29 cellular contexts compared by ENCODE assay signal in genomic region chr12:71786840-71787239, GRCh38. TPM values are rescaled to one million over a fixed set of nuclear protein-coding genes. Genes with fewer than 3 reads are reported as not detected.
A peak's percentile ranks its signal among the peaks of the same experiment; 100 is the strongest.
DNase-seq lines count a peak whose midpoint lies in the region; ATAC-seq and TF ChIP-seq lines count a peak whose summit lies in the region.
"Had no signal": no experiment of that assay in that cellular context is flagged by ENCODE, and none has a peak within 500 bp of the region (broad histone marks: within the 10 kb centered on the region; RNA-seq: fewer than 3 reads in every experiment).

No MANE protein-coding gene starts in this region.

- no peak for TF ChIP-seq CTCF in mammary epithelial cell (conservative IDR thresholded peaks at IDR 0.05 in 1 of 2, IDR thresholded peaks at IDR 0.05 in 1 of 2; ENCODE audit: extremely low read depth in 1 of 2, insufficient read depth in 1 of 2, low read depth in 1 of 2, low read length in 2 of 2)
- no peak for TF ChIP-seq CTCF in MCF 10A (IDR thresholded peaks at IDR 0.05; ENCODE audit: unreplicated experiment)

- no peaks in the 10 kb centered on the region for H4K20me1 ChIP-seq in mammary epithelial cell (ENCODE audit: insufficient read depth, low read length)

- no peaks in the 10 kb centered on the region for H3K27me3 ChIP-seq in mammary epithelial cell (ENCODE audit: insufficient read depth, low read length)
- H3K27me3 ChIP-seq: BLaER1, esophagus muscularis mucosa, hepatocyte, Peyer's patch, SJSA1, vagina had no signal

- DNase-seq in mammary epithelial cell (no peak), MCF 10A (ENCODE audit: unreplicated experiment) (no peak), NOMO-1 treated with DMSO at 0.1 percent for 48 hours (lab: John Stamatoyannopoulos, UW; ENCODE audit: unreplicated experiment) (peak; percentile 44), substantia nigra (lab: John Stamatoyannopoulos, UW) (no peak)
- DNase-seq in activated naive CD8-positive, alpha-beta T cell treated with anti-CD3 and anti-CD28 coated beads, Interleukin-2, amount 50 U/mL, for 24 hours: no peak
- DNase-seq in stimulated activated CD4-positive, alpha-beta T cell treated with anti-CD3 and anti-CD28 coated beads, Interleukin-4, amount 100 ng/mL, for 1 hour: no peak
- DNase-seq: ACHN; activated CD4-positive, alpha-beta T cell treated with anti-CD3 and anti-CD28 coated beads, Interleukin-2, amount 10 ng/mL, durations not matched to agents 24 days and 14 days; activated CD8-positive, alpha-beta memory T cell treated with anti-CD3 and anti-CD28 coated beads, Interleukin-2, amount 50 U/mL, for 48 hours; activated gamma-delta T cell; effector memory CD8-positive, alpha-beta T cell; foreskin melanocyte; left colon; mesenchymal stem cell; NCI-H1436; NCI-H446 treated with DMSO at 0.1 percent for 48 hours; nucleus accumbens; Peyer's patch had no signal

- no peaks in the 10 kb centered on the region for H3K9me3 ChIP-seq in mammary epithelial cell (replicated peaks; ENCODE audit: insufficient read depth, low read length)
- H3K9me3 ChIP-seq: BLaER1, esophagus muscularis mucosa, HAP-1, Peyer's patch, SJSA1, thoracic aorta, vagina had no signal

- H3K27me3 Mint-ChIP-seq in MCF 10A (ENCODE audit: insufficient read depth, unreplicated experiment): no peaks in the 10 kb centered on the region
- no peaks in the 10 kb centered on the region for H3K27me3 Mint-ChIP-seq in activated naive CD8-positive, alpha-beta T cell treated with anti-CD3 and anti-CD28 coated beads, Interleukin-2, amount 50 U/mL, for 24 hours
- H3K27me3 Mint-ChIP-seq: activated CD4-positive, alpha-beta T cell treated with anti-CD3 and anti-CD28 coated beads, Interleukin-2, amount 10 ng/mL, durations not matched to agents 24 days and 14 days; effector memory CD8-positive, alpha-beta T cell had no signal

- H3K36me3 Mint-ChIP-seq in MCF 10A (ENCODE audit: insufficient read depth, unreplicated experiment): peaks cover 61% of the 10 kb centered on the region
- H3K36me3 Mint-ChIP-seq in activated naive CD8-positive, alpha-beta T cell treated with anti-CD3 and anti-CD28 coated beads, Interleukin-2, amount 50 U/mL, for 24 hours (ENCODE audit: low read depth): peaks cover 28% of the 10 kb centered on the region

- H3K4me3 Mint-ChIP-seq in MCF 10A (ENCODE audit: unreplicated experiment): no peak overlapping the region
- H3K4me3 Mint-ChIP-seq in activated naive CD8-positive, alpha-beta T cell treated with anti-CD3 and anti-CD28 coated beads, Interleukin-2, amount 50 U/mL, for 24 hours: no peak overlapping the region
- H3K4me3 Mint-ChIP-seq: activated CD4-positive, alpha-beta T cell treated with anti-CD3 and anti-CD28 coated beads, Interleukin-2, amount 10 ng/mL, durations not matched to agents 24 days and 14 days; effector memory CD8-positive, alpha-beta T cell; stimulated activated effector memory CD8-positive, alpha-beta T cell treated with anti-CD3 and anti-CD28 coated beads, Interleukin-12 subunit alpha, Interleukin-12 subunit beta, amount 100 ng/mL, for 72 hours had no signal

- no peak overlapping the region for H3K27ac Mint-ChIP-seq in MCF 10A (ENCODE audit: low read depth, unreplicated experiment)
- H3K27ac Mint-ChIP-seq in activated naive CD8-positive, alpha-beta T cell treated with anti-CD3 and anti-CD28 coated beads, Interleukin-2, amount 50 U/mL, for 24 hours: peak overlapping the region; percentile 15
- H3K27ac Mint-ChIP-seq: activated CD4-positive, alpha-beta T cell treated with anti-CD3 and anti-CD28 coated beads, Interleukin-2, amount 10 ng/mL, durations not matched to agents 24 days and 14 days; stimulated activated effector memory CD8-positive, alpha-beta T cell treated with anti-CD3 and anti-CD28 coated beads, Interleukin-12 subunit alpha, Interleukin-12 subunit beta, amount 100 ng/mL, for 72 hours had no signal

- peaks cover 32% of the 10 kb centered on the region for H3K36me3 ChIP-seq in mammary epithelial cell (ENCODE audit: insufficient read depth, low read length)

- dilution Hi-C loops in mammary epithelial cell (cut with HindIII; ENCODE audit: low sequenced_read_pairs): no loop called here

- H3K27ac ChIP-seq in mammary epithelial cell (ENCODE audit: insufficient read depth, low read depth, low read length) (no peak overlapping the region), substantia nigra (ENCODE audit: low read depth, low read length, poor library complexity, severe bottlenecking) (peak overlapping the region; percentile 3)
- H3K27ac ChIP-seq: BLaER1, esophagus muscularis mucosa, hepatocyte, Peyer's patch, SJSA1, thoracic aorta, vagina had no signal

- no peaks in the 10 kb centered on the region for H3K9me3 Mint-ChIP-seq in MCF 10A (ENCODE audit: unreplicated experiment)
- H3K9me3 Mint-ChIP-seq in activated naive CD8-positive, alpha-beta T cell treated with anti-CD3 and anti-CD28 coated beads, Interleukin-2, amount 50 U/mL, for 24 hours: no peaks in the 10 kb centered on the region
- H3K9me3 Mint-ChIP-seq: activated CD4-positive, alpha-beta T cell treated with anti-CD3 and anti-CD28 coated beads, Interleukin-2, amount 10 ng/mL, durations not matched to agents 24 days and 14 days; effector memory CD8-positive, alpha-beta T cell; stimulated activated effector memory CD8-positive, alpha-beta T cell treated with anti-CD3 and anti-CD28 coated beads, Interleukin-12 subunit alpha, Interleukin-12 subunit beta, amount 100 ng/mL, for 72 hours had no signal

- H3K4me1 ChIP-seq in mammary epithelial cell (ENCODE audit: insufficient read depth, low read length): no peaks in the 10 kb centered on the region
- H3K4me1 ChIP-seq: HAP-1, SJSA1, vagina had no signal

- peaks cover 2% of the 10 kb centered on the region for H3K79me2 ChIP-seq in mammary epithelial cell (ENCODE audit: insufficient read depth, low read length)
- H3K79me2 ChIP-seq: hepatocyte had no signal

- TSS peak; percentile 14 for BruUV-seq in mammary epithelial cell (replicated peaks; lab: Mats Ljungman, UMichigan)
- no TSS peak for BruUV-seq in MCF 10A (replicated peaks; lab: Mats Ljungman, UMichigan)

- no peak for ATAC-seq in activated naive CD8-positive, alpha-beta T cell treated with anti-CD3 and anti-CD28 coated beads, Interleukin-2, amount 50 U/mL, for 24 hours
- no peak for ATAC-seq in GM21381 (IDR thresholded peaks at IDR 0.05; ENCODE audit: unreplicated experiment)
- ATAC-seq in GM21576 (IDR thresholded peaks at IDR 0.05; ENCODE audit: unreplicated experiment): no peak
- ATAC-seq: effector memory CD8-positive, alpha-beta T cell; left colon; stimulated activated effector memory CD8-positive, alpha-beta T cell treated with anti-CD3 and anti-CD28 coated beads, Interleukin-12 subunit alpha, Interleukin-12 subunit beta, amount 100 ng/mL, for 72 hours had no signal

- intact Hi-C loops in mammary epithelial cell (cut with micrococcal nuclease): no loop called here
- intact Hi-C loops in MCF 10A (cut with micrococcal nuclease): no loop called here

- WGBS in mammary epithelial cell (ENCODE audit: low coverage, missing lambda C conversion rate): 67% methylated on average over 1 of the region's 1 CpG

- no peak overlapping the region for H3K4me2 ChIP-seq in mammary epithelial cell (ENCODE audit: insufficient read depth, low read depth, low read length)
- H3K4me2 ChIP-seq: hepatocyte, smooth muscle cell had no signal

- H3K4me1 Mint-ChIP-seq in MCF 10A (ENCODE audit: insufficient read depth, unreplicated experiment): no peaks in the 10 kb centered on the region
- H3K4me1 Mint-ChIP-seq in activated naive CD8-positive, alpha-beta T cell treated with anti-CD3 and anti-CD28 coated beads, Interleukin-2, amount 50 U/mL, for 24 hours: peaks cover 11% of the 10 kb centered on the region
- H3K4me1 Mint-ChIP-seq: stimulated activated effector memory CD8-positive, alpha-beta T cell treated with anti-CD3 and anti-CD28 coated beads, Interleukin-12 subunit alpha, Interleukin-12 subunit beta, amount 100 ng/mL, for 72 hours had no signal

- H3K4me3 ChIP-seq in mammary epithelial cell (replicated peaks in 1 of 3; ENCODE audit: insufficient read depth in 1 of 3, low read depth in 2 of 3, low read length in 3 of 3): no peak overlapping the region
- H3K4me3 ChIP-seq: BLaER1, esophagus muscularis mucosa, HAP-1, hepatocyte, Peyer's patch, SJSA1, smooth muscle cell, thoracic aorta, vagina had no signal

- CTCF ChIA-PET in mammary epithelial cell (lab: Charles Lee; ENCODE audit: low non-redundant PET): no interaction called here
- CTCF ChIA-PET in MCF 10A (lab: Yijun Ruan, JAX): interaction anchor here (1.0 kb wide), 1 partner anchor 8 kb away, joined by 3 read pairs; no protein-coding TSS in a partner anchor

- H3K9ac ChIP-seq in mammary epithelial cell (ENCODE audit: insufficient read depth, low read length): no peak overlapping the region
- H3K9ac ChIP-seq: BLaER1 had no signal

- POLR2A ChIA-PET in MCF 10A (lab: Yijun Ruan, JAX): interaction anchor here (2.5 kb wide), 1 partner anchor 53 kb away, joined by 9 read pairs; the partner anchor contains the start of gene TBC1D15

- in situ Hi-C loops in mammary epithelial cell (cut with MboI; ENCODE audit: low sequenced_read_pairs in 2 of 2): no loop called here

- H2AFZ ChIP-seq in mammary epithelial cell (ENCODE audit: low read depth, low read length): no peak overlapping the region
- H2AFZ ChIP-seq: hepatocyte had no signal

RNA-seq across cellular contexts. Expression of gene RAB21, which starts 32.2 kb away (rescaled TPM):
- total RNA-seq in mammary epithelial cell (10 to 100 TPM; 13.2 to 76.6 TPM), MCF 10A (2022) (86.4 and 88.0 TPM in 2 replicates)
- polyA plus RNA-seq in mammary epithelial cell: 8.2 TPM
- polyA minus RNA-seq in mammary epithelial cell: 3.9 TPM

RNA-seq across cellular contexts. Expression of gene TBC1D15, which starts 52.7 kb away (rescaled TPM):
- total RNA-seq in mammary epithelial cell: 10 to 100 TPM; 12.5 to 25.6 TPM
- 11.3 TPM for polyA plus RNA-seq in mammary epithelial cell
- polyA minus RNA-seq in mammary epithelial cell: 33.2 TPM
- 42.4 and 43.8 TPM in 2 replicates for total RNA-seq in MCF 10A (2022)
